ENCODE assay signal across 36 cellular contexts in genomic region chr15:55017636-55018035, GRCh38.
DNase-seq lines count a peak whose midpoint lies in the region; ATAC-seq, FAIRE-seq and TF ChIP-seq lines count a peak whose summit lies in the region.
"Had no signal": no experiment of that assay in that cellular context is flagged by ENCODE, and none has a peak within 500 bp of the region (broad histone marks: within the 10 kb centered on the region; RNA-seq: fewer than 3 reads in every experiment).

No MANE protein-coding gene starts in this region.

- no peaks in the 10 kb centered on the region for H3K36me3 ChIP-seq in HepG2 (replicated peaks in 1 of 2; ENCODE audit: control insufficient read depth in 1 of 2, insufficient read depth in 2 of 2, low read length in 2 of 2)
- no peaks in the 10 kb centered on the region for H3K36me3 ChIP-seq in right lobe of liver
- H3K36me3 ChIP-seq in IMR-90 (ENCODE audit: control insufficient read depth, insufficient read depth, low read length): no peaks in the 10 kb centered on the region
- H3K36me3 ChIP-seq in K562 (ENCODE audit: control insufficient read depth, insufficient read depth, low read length): no peaks in the 10 kb centered on the region
- H3K36me3 ChIP-seq: BE2C; BLaER1; BLaER1 treated with 17β-estradiol and CSF1 and Interleukin-3, amounts not matched to agents 10 nM and 100 nM had no signal

- no peak overlapping the region for H3K23ac ChIP-seq in IMR-90 (ENCODE audit: low read depth, low read length)

- no peak overlapping the region for H2BK120ac ChIP-seq in IMR-90 (ENCODE audit: low read depth, low read length)

- H4K5ac ChIP-seq in IMR-90 (ENCODE audit: low read depth, low read length): no peak overlapping the region

- TF ChIP-seq POLR2A in HepG2 (IDR thresholded peaks at IDR 0.05; ENCODE audit: insufficient read depth in 1 of 2, low read depth in 2 of 2, low read length in 2 of 2) (no peak), right lobe of liver (IDR thresholded peaks at IDR 0.05) (no peak), A549 (IDR thresholded peaks at IDR 0.05; ENCODE audit: low read length) (no peak), IMR-90 (IDR thresholded peaks at IDR 0.05; ENCODE audit: low read depth, low read length) (no peak), K562 (conservative IDR thresholded peaks at IDR 0.05) (no peak)

- no peak overlapping the region for H4K91ac ChIP-seq in IMR-90 (ENCODE audit: insufficient read depth, low read depth, low read length)

- TF ChIP-seq CTCF in HepG2 (CRISPR knock-in tag; IDR thresholded peaks at IDR 0.05) (no peak), right lobe of liver (IDR thresholded peaks at IDR 0.05) (no peak), A549 (IDR thresholded peaks at IDR 0.05) (no peak), IMR-90 (conservative IDR thresholded peaks at IDR 0.05; ENCODE audit: low read depth, low read length) (no peak), K562 (IDR thresholded peaks at IDR 0.05 in 2 of 3, conservative IDR thresholded peaks at IDR 0.05 in 1 of 3; ENCODE audit: insufficient read depth in 2 of 3, low read depth in 1 of 3, low read length in 3 of 3) (no peak)

- H3K4me1 Mint-ChIP-seq in activated T-helper 17 cell treated with anti-CD3 and anti-CD28 coated beads, Interleukin-2, amount 50 U/mL, for 72 hours: no peaks in the 10 kb centered on the region
- H3K4me1 Mint-ChIP-seq: B cell; CD14-positive monocyte; CD4-positive, alpha-beta memory T cell; CD4-positive, CD25-positive, alpha-beta regulatory T cell; CD8-positive, alpha-beta memory T cell had no signal

- H3K14ac ChIP-seq in IMR-90 (replicated peaks; ENCODE audit: low read depth, low read length): no peak overlapping the region

- in situ Hi-C loops in HepG2 (cut with HindIII; ENCODE audit: extremely low pct_ligation_motif_present, low pct_unique_long_range_greater_than_20kb) (no loop called here), IMR-90 (cut with MboI; ENCODE audit: low sequenced_read_pairs) (no loop called here), K562 (cut with MboI) (no loop called here)

- no peaks in the 10 kb centered on the region for H4K20me1 ChIP-seq in HepG2 (ENCODE audit: insufficient read depth, low read length)
- H4K20me1 ChIP-seq in IMR-90 (ENCODE audit: insufficient read depth, low read length): no peaks in the 10 kb centered on the region
- no peaks in the 10 kb centered on the region for H4K20me1 ChIP-seq in K562 (replicated peaks; ENCODE audit: control insufficient read depth, insufficient read depth, low read length)
- H4K20me1 ChIP-seq: BLaER1; BLaER1 treated with 17β-estradiol and CSF1 and Interleukin-3, amounts not matched to agents 10 nM and 100 nM had no signal

- H3K79me2 ChIP-seq in HepG2 (ENCODE audit: insufficient read depth, low read length) (no peaks in the 10 kb centered on the region), K562 (ENCODE audit: control insufficient read depth, insufficient read depth, low read length) (no peaks in the 10 kb centered on the region)

- CTCF ChIA-PET in HepG2 (lab: Yijun Ruan, JAX; ENCODE audit: low intra/inter-chr PET ratio, low total read pairs): no interaction called here
- CTCF ChIA-PET in A549 (lab: Yijun Ruan, JAX): interaction anchor here (0.7 kb wide), 1 partner anchor 16 kb away, joined by 3 read pairs; no protein-coding TSS in a partner anchor
- CTCF ChIA-PET in IMR-90 (lab: Yijun Ruan, JAX): no interaction called here
- CTCF ChIA-PET in K562 (lab: Yijun Ruan, JAX; ENCODE audit: low intra/inter-chr PET ratio): no interaction called here

- no TSS peak for BruUV-seq in HepG2 (replicated peaks; lab: Mats Ljungman, UMichigan)
- no TSS peak for BruUV-seq in IMR-90 (replicated peaks; lab: Mats Ljungman, UMichigan)
- BruUV-seq in K562 (replicated peaks; lab: Mats Ljungman, UMichigan): no TSS peak

- no peak overlapping the region for H2BK15ac ChIP-seq in IMR-90 (ENCODE audit: low read depth, low read length)

- POLR2A ChIA-PET in HepG2 (lab: Yijun Ruan, JAX): no interaction called here
- POLR2A ChIA-PET in A549 (lab: Yijun Ruan, JAX): no interaction called here
- POLR2A ChIA-PET in IMR-90 (lab: Charles Lee; ENCODE audit: unreplicated experiment): no interaction called here
- POLR2A ChIA-PET in K562 (lab: Yijun Ruan, JAX): no interaction called here

- no peak overlapping the region for H3K4me3 ChIP-seq in HepG2 (replicated peaks in 1 of 3; ENCODE audit: insufficient read depth in 1 of 3, low read depth in 2 of 3, low read length in 3 of 3)
- no peak overlapping the region for H3K4me3 ChIP-seq in right lobe of liver
- H3K4me3 ChIP-seq in A549: no peak overlapping the region
- H3K4me3 ChIP-seq in IMR-90 (ENCODE audit: insufficient read depth, low read depth, low read length): no peak overlapping the region
- H3K4me3 ChIP-seq in K562: no peak overlapping the region
- H3K4me3 ChIP-seq: BLaER1; BLaER1 treated with 17β-estradiol and CSF1 and Interleukin-3, amounts not matched to agents 10 nM and 100 nM had no signal

- H3K36me3 Mint-ChIP-seq in activated T-helper 17 cell treated with anti-CD3 and anti-CD28 coated beads, Interleukin-2, amount 50 U/mL, for 72 hours (ENCODE audit: low read depth): no peaks in the 10 kb centered on the region
- H3K36me3 Mint-ChIP-seq: CD14-positive monocyte; CD4-positive, alpha-beta memory T cell; CD4-positive, CD25-positive, alpha-beta regulatory T cell; CD8-positive, alpha-beta memory T cell; CD8-positive, alpha-beta T cell had no signal

- no peak overlapping the region for H3K27ac ChIP-seq in HepG2 (ENCODE audit: extremely low read length, insufficient read depth, low read length)
- H3K27ac ChIP-seq in right lobe of liver: no peak overlapping the region
- no peak overlapping the region for H3K27ac ChIP-seq in A549
- H3K27ac ChIP-seq in IMR-90 (ENCODE audit: insufficient read depth, low read length): no peak overlapping the region
- H3K27ac ChIP-seq in K562 (ENCODE audit: extremely low read depth, low read depth, low read length): no peak overlapping the region
- H3K27ac ChIP-seq: 22Rv1; BLaER1; BLaER1 treated with 17β-estradiol and CSF1 and Interleukin-3, amounts not matched to agents 10 nM and 100 nM; C4-2B had no signal

- intact Hi-C loops in HepG2 (cut with micrococcal nuclease; ENCODE audit: unreplicated experiment): no loop called here
- intact Hi-C loops in right lobe of liver (cut with DNase I): no loop called here
- intact Hi-C loops in IMR-90 (cut with micrococcal nuclease): no loop called here
- intact Hi-C loops in K562 (cut with micrococcal nuclease): no loop called here

- no peak overlapping the region for H3K4ac ChIP-seq in IMR-90 (ENCODE audit: low read depth, low read length)

- no peak for FAIRE-seq in HepG2 (lab: Jason Lieb, UNC)
- FAIRE-seq in A549 (lab: Jason Lieb, UNC): no peak
- no peak for FAIRE-seq in K562 (lab: Jason Lieb, UNC)
- FAIRE-seq: A204.1, D721Med had no signal

- ATAC-seq in HepG2: no peak
- no peak for ATAC-seq in right lobe of liver
- ATAC-seq in A549: no peak
- no peak for ATAC-seq in IMR-90 (ENCODE audit: low read depth)
- no peak for ATAC-seq in K562
- ATAC-seq in activated T-helper 17 cell treated with anti-CD3 and anti-CD28 coated beads, Interleukin-2, amount 50 U/mL, for 72 hours (replicated peaks): no peak
- ATAC-seq: CD8-positive, alpha-beta T cell had no signal

- H3K27me3 ChIP-seq in HepG2 (ENCODE audit: control insufficient read depth in 1 of 2, insufficient read depth in 2 of 2, low read length in 2 of 2) (no peaks in the 10 kb centered on the region; a peak in 1 of 5 replicates), right lobe of liver (no peaks in the 10 kb centered on the region), IMR-90 (ENCODE audit: control insufficient read depth, insufficient read depth, low read length) (no peaks in the 10 kb centered on the region), K562 (ENCODE audit: control insufficient read depth in 2 of 2, insufficient read depth in 2 of 2, low read length in 2 of 2) (no peaks in the 10 kb centered on the region)
- H3K27me3 ChIP-seq: BLaER1; BLaER1 treated with 17β-estradiol and CSF1 and Interleukin-3, amounts not matched to agents 10 nM and 100 nM had no signal

- H3K27me3 Mint-ChIP-seq in activated T-helper 17 cell treated with anti-CD3 and anti-CD28 coated beads, Interleukin-2, amount 50 U/mL, for 72 hours: peaks cover 19% of the 10 kb centered on the region
- H3K27me3 Mint-ChIP-seq: B cell had no signal

- H3K9me3 Mint-ChIP-seq in activated T-helper 17 cell treated with anti-CD3 and anti-CD28 coated beads, Interleukin-2, amount 50 U/mL, for 72 hours: no peaks in the 10 kb centered on the region
- H3K9me3 Mint-ChIP-seq: CD4-positive, alpha-beta memory T cell; CD4-positive, alpha-beta T cell; CD8-positive, alpha-beta memory T cell; CD8-positive, alpha-beta T cell had no signal

- no peak overlapping the region for H3K18ac ChIP-seq in IMR-90 (ENCODE audit: low read depth, low read length)

- H2AK9ac ChIP-seq in IMR-90 (replicated peaks; ENCODE audit: low read depth, low read length, poor library complexity): no peak overlapping the region

- H2AK5ac ChIP-seq in IMR-90 (ENCODE audit: low read depth, low read length): no peak overlapping the region

- DNase-seq in HepG2 (ENCODE audit: low spot score) (no peak), right lobe of liver (no peak), A549 (ENCODE audit: low read depth in 1 of 2, low spot score in 1 of 2) (no peak), IMR-90 (no peak), K562 (ENCODE audit: extremely low read depth in 1 of 4, low spot score in 3 of 4) (no peak), NCI-H1436 (lab: John Stamatoyannopoulos, UW) (no peak), T-helper 1 cell (no peak)
- DNase-seq: 8988T; ACHN; AML-193; BE2C; C1 segment of cervical spinal cord; Caco-2; Calu3; CD4-positive, alpha-beta memory T cell; CD4-positive, alpha-beta T cell; CD4-positive, CD25-positive, alpha-beta regulatory T cell; CD8-positive, alpha-beta memory T cell; CD8-positive, alpha-beta T cell; COR-L47; DMS 273 treated with DMSO at 0.1 percent for 48 hours; DMS153; DMS53; DMS79; DMS79 treated with DMSO at 0.1 percent for 48 hours; DND-41; EL had no signal

- no peak overlapping the region for H3K56ac ChIP-seq in IMR-90 (ENCODE audit: extremely low read depth, insufficient read depth, low read length)

- H3K4me1 ChIP-seq in HepG2 (ENCODE audit: insufficient read depth, low read length) (no peaks in the 10 kb centered on the region), right lobe of liver (no peaks in the 10 kb centered on the region), A549 (no peaks in the 10 kb centered on the region), IMR-90 (ENCODE audit: control insufficient read depth, insufficient read depth, low read length) (no peaks in the 10 kb centered on the region), K562 (replicated peaks in 1 of 2; ENCODE audit: control insufficient read depth in 2 of 2, insufficient read depth in 2 of 2, low read length in 2 of 2) (no peaks in the 10 kb centered on the region)
- H3K4me1 ChIP-seq: BE2C, BLaER1, Caco-2 had no signal

- H3K9me3 ChIP-seq in HepG2 (ENCODE audit: low read length) (no peaks in the 10 kb centered on the region), right lobe of liver (no peaks in the 10 kb centered on the region), A549 (no peaks in the 10 kb centered on the region), IMR-90 (ENCODE audit: control insufficient read depth, insufficient read depth, low read length) (peaks cover 5% of the 10 kb centered on the region), K562 (replicated peaks; ENCODE audit: control insufficient read depth, insufficient read depth, low read depth, low read length) (no peaks in the 10 kb centered on the region)
- H3K9me3 ChIP-seq: BE2C, BLaER1, Caco-2 had no signal

- no peak overlapping the region for H4K8ac ChIP-seq in IMR-90 (ENCODE audit: low read depth in 2 of 2, low read length in 2 of 2)

- H2BK20ac ChIP-seq in IMR-90 (ENCODE audit: low read depth, low read length): no peak overlapping the region

- no peak for TF ChIP-seq RAD21 in HepG2 (CRISPR knock-in tag; IDR thresholded peaks at IDR 0.05)
- TF ChIP-seq RAD21 in A549 (conservative IDR thresholded peaks at IDR 0.05 in 1 of 2, IDR thresholded peaks at IDR 0.05 in 1 of 2): no peak
- TF ChIP-seq RAD21 in IMR-90 (IDR thresholded peaks at IDR 0.05; ENCODE audit: low read length): no peak
- TF ChIP-seq RAD21 in K562 (CRISPR knock-in tag; conservative IDR thresholded peaks at IDR 0.05 in 1 of 2, IDR thresholded peaks at IDR 0.05 in 1 of 2): no peak

- H3K9me1 ChIP-seq in IMR-90 (ENCODE audit: insufficient read depth, low read length): no peaks in the 10 kb centered on the region
- no peaks in the 10 kb centered on the region for H3K9me1 ChIP-seq in K562 (ENCODE audit: control insufficient read depth, insufficient read depth, low read length)

- H3K4me2 ChIP-seq in HepG2 (ENCODE audit: low read depth, low read length): no peak overlapping the region
- no peak overlapping the region for H3K4me2 ChIP-seq in A549
- H3K4me2 ChIP-seq in IMR-90 (ENCODE audit: low read depth, low read length): no peak overlapping the region
- H3K4me2 ChIP-seq in K562 (ENCODE audit: insufficient read depth, low read length): no peak overlapping the region
- H3K4me2 ChIP-seq: BLaER1; BLaER1 treated with 17β-estradiol and CSF1 and Interleukin-3, amounts not matched to agents 10 nM and 100 nM had no signal

- H3K9ac ChIP-seq in HepG2 (ENCODE audit: insufficient read depth, low read depth, low read length) (no peak overlapping the region), IMR-90 (ENCODE audit: low read depth, low read length) (no peak overlapping the region), K562 (ENCODE audit: insufficient read depth in 1 of 2, low read depth in 2 of 2, low read length in 2 of 2) (no peak overlapping the region)
- H3K9ac ChIP-seq: BLaER1; BLaER1 treated with 17β-estradiol and CSF1 and Interleukin-3, amounts not matched to agents 10 nM and 100 nM had no signal

- H3K79me1 ChIP-seq in IMR-90 (ENCODE audit: low read depth in 1 of 2, low read length in 2 of 2): no peaks in the 10 kb centered on the region

- no peak overlapping the region for H3K27ac Mint-ChIP-seq in activated T-helper 17 cell treated with anti-CD3 and anti-CD28 coated beads, Interleukin-2, amount 50 U/mL, for 72 hours
- H3K27ac Mint-ChIP-seq: B cell; CD14-positive monocyte; CD4-positive, alpha-beta memory T cell; CD4-positive, alpha-beta T cell; CD4-positive, CD25-positive, alpha-beta regulatory T cell; CD8-positive, alpha-beta memory T cell; CD8-positive, alpha-beta T cell had no signal

- H2BK5ac ChIP-seq in IMR-90 (ENCODE audit: low read depth, low read length, poor library complexity, severe bottlenecking): no peak overlapping the region

- no peak overlapping the region for H3K4me3 Mint-ChIP-seq in activated T-helper 17 cell treated with anti-CD3 and anti-CD28 coated beads, Interleukin-2, amount 50 U/mL, for 72 hours
- H3K4me3 Mint-ChIP-seq: B cell; CD14-positive monocyte; CD4-positive, alpha-beta memory T cell; CD4-positive, alpha-beta T cell; CD4-positive, CD25-positive, alpha-beta regulatory T cell; CD8-positive, alpha-beta memory T cell; CD8-positive, alpha-beta T cell had no signal

- H2AFZ ChIP-seq in HepG2 (ENCODE audit: low read length): no peak overlapping the region
- no peak overlapping the region for H2AFZ ChIP-seq in IMR-90 (replicated peaks; ENCODE audit: low read length, poor library complexity)
- H2AFZ ChIP-seq in K562 (ENCODE audit: low read depth, low read length): no peak overlapping the region

- dilution Hi-C loops in IMR-90 (cut with HindIII; ENCODE audit: low sequenced_read_pairs, unreplicated experiment): no loop called here

- TF ChIP-seq EP300 in HepG2 (IDR thresholded peaks at IDR 0.05; ENCODE audit: low read depth in 2 of 2, low read length in 2 of 2) (no peak), HepG2 (CRISPR knock-in tag; IDR thresholded peaks at IDR 0.05; ENCODE audit: borderline replicate concordance) (no peak), A549 (IDR thresholded peaks at IDR 0.05) (no peak), K562 (IDR thresholded peaks at IDR 0.05; ENCODE audit: low read length) (no peak)

Comparison
In these comparisons a context has a peak if more than half of its experiments do, and no peak if none do; other contexts are left out.
1. Of the 241 proteins assayed by ChIP-seq in both HepG2 and K562: peak only in HepG2: none; only in K562: MAFG; in both: MAFF and MAFK; in neither: 238.